In genomic region chr15:29070471-29071192, GRCh38 we compare ENCODE assay signal across 20 cellular contexts.
A peak's percentile ranks its signal among the peaks of the same experiment; 100 is the strongest.
DNase-seq lines count a peak whose midpoint lies in the region; ATAC-seq and TF ChIP-seq lines count a peak whose summit lies in the region.
"Had no signal": no experiment of that assay in that cellular context is flagged by ENCODE, and none has a peak within 500 bp of the region (broad histone marks: within the 10 kb centered on the region; RNA-seq: fewer than 3 reads in every experiment).

No MANE protein-coding gene starts in this region.

- peaks cover 24% of the 10 kb centered on the region for H3K4me1 ChIP-seq in BE2C
- no peaks in the 10 kb centered on the region for H3K4me1 ChIP-seq in osteoblast (ENCODE audit: insufficient read depth, low read length)
- H3K4me1 ChIP-seq: adrenal gland, psoas muscle, testis had no signal

- H3K4me3 ChIP-seq in BE2C (ENCODE audit: low read depth, low read length) (peak overlapping the region; percentile 39), osteoblast (ENCODE audit: insufficient read depth, low read length) (peak overlapping the region; percentile 2)
- H3K4me3 ChIP-seq: adrenal gland, psoas muscle, testis had no signal

- H3K9me3 ChIP-seq in BE2C (peaks cover 2% of the 10 kb centered on the region; the same call in 1 of the 2 replicates), osteoblast (ENCODE audit: low read depth, low read length) (no peaks in the 10 kb centered on the region)
- H3K9me3 ChIP-seq: adrenal gland, psoas muscle, testis had no signal

- H3K27me3 ChIP-seq in BE2C, result no peaks in the 10 kb centered on the region
- H3K27me3 ChIP-seq in osteoblast (ENCODE audit: insufficient read depth, low read length), result no peaks in the 10 kb centered on the region
- H3K27me3 ChIP-seq: adrenal gland, testis had no signal

- TF ChIP-seq CTCF in BE2C (IDR thresholded peaks at IDR 0.05; ENCODE audit: low read depth, low read length) (no peak), glutamatergic neuron (IDR thresholded peaks at IDR 0.05; ENCODE audit: partially characterized antibody, unreplicated experiment) (no peak), osteoblast (IDR thresholded peaks at IDR 0.05; ENCODE audit: extremely low read depth, low read depth, low read length) (no peak)

- H3K4me2 ChIP-seq in osteoblast (ENCODE audit: insufficient read depth, low read length), result peak overlapping the region; percentile 39

- H2AFZ ChIP-seq in osteoblast (ENCODE audit: low read length), result no peak overlapping the region

- H3K36me3 ChIP-seq in BE2C (no peaks in the 10 kb centered on the region), osteoblast (ENCODE audit: insufficient read depth, low read length) (no peaks in the 10 kb centered on the region)
- H3K36me3 ChIP-seq: adrenal gland had no signal

- DNase-seq in BE2C (peak; percentile 27), SK-N-DZ (ENCODE audit: low spot score) (peak; percentile 68), glutamatergic neuron (no peak), osteoblast (ENCODE audit: insufficient read length, low spot score, missing footprints) (no peak), cortex of kidney (lab: John Stamatoyannopoulos, UW) (no peak)
- DNase-seq: activated effector memory CD4-positive, alpha-beta T cell treated with anti-CD3 and anti-CD28 coated beads, Interleukin-2, amount 50 U/mL, for 16 hours; adrenal gland; CD4-positive, alpha-beta memory T cell; effector memory CD8-positive, alpha-beta T cell; H9; mammary epithelial cell; naive thymus-derived CD4-positive, alpha-beta T cell; psoas muscle; stimulated activated CD4-positive, alpha-beta T cell treated with anti-CD3 and anti-CD28 coated beads, Interleukin-12 subunit alpha, Interleukin-12 subunit beta, amount 100 ng/mL, for 4 hours; stimulated activated CD8-positive, alpha-beta memory T cell treated with anti-CD3 and anti-CD28 coated beads, Interleukin-4, amount 100 ng/mL, for 48 hours; testis had no signal

- H3K27ac ChIP-seq in osteoblast (ENCODE audit: low read depth, low read length), result no peak overlapping the region
- H3K27ac ChIP-seq: adrenal gland, psoas muscle, testis had no signal

- no peak for ATAC-seq in GM21619 (IDR thresholded peaks at IDR 0.05; ENCODE audit: unreplicated experiment)
- no peak for ATAC-seq in HG03354 (IDR thresholded peaks at IDR 0.05; ENCODE audit: poor library complexity, severe bottlenecking, unreplicated experiment)
- no peak for ATAC-seq in HG03432 (IDR thresholded peaks at IDR 0.05; ENCODE audit: unreplicated experiment)
- ATAC-seq: effector memory CD8-positive, alpha-beta T cell; naive thymus-derived CD4-positive, alpha-beta T cell; psoas muscle had no signal

- H3K4me3 Mint-ChIP-seq in glutamatergic neuron (ENCODE audit: unreplicated experiment), result peak overlapping the region; percentile 10
- H3K4me3 Mint-ChIP-seq: CD4-positive, alpha-beta memory T cell; central memory CD8-positive, alpha-beta T cell; effector memory CD8-positive, alpha-beta T cell; H9; naive thymus-derived CD4-positive, alpha-beta T cell had no signal

- peaks cover 15% of the 10 kb centered on the region for H3K27me3 Mint-ChIP-seq in glutamatergic neuron (ENCODE audit: unreplicated experiment)
- H3K27me3 Mint-ChIP-seq: CD4-positive, alpha-beta memory T cell; central memory CD8-positive, alpha-beta T cell; effector memory CD8-positive, alpha-beta T cell; naive thymus-derived CD4-positive, alpha-beta T cell had no signal

- no peaks in the 10 kb centered on the region for H4K20me1 ChIP-seq in osteoblast (ENCODE audit: insufficient read depth, low read length)

- H3K36me3 Mint-ChIP-seq in glutamatergic neuron (ENCODE audit: unreplicated experiment), result no peaks in the 10 kb centered on the region

- H3K27ac Mint-ChIP-seq in glutamatergic neuron (ENCODE audit: unreplicated experiment), result peak overlapping the region; percentile 90
- H3K27ac Mint-ChIP-seq: effector memory CD8-positive, alpha-beta T cell; H9 had no signal

- H3K79me2 ChIP-seq in osteoblast (ENCODE audit: insufficient read depth, low read length), result no peaks in the 10 kb centered on the region

- H3K4me1 Mint-ChIP-seq in glutamatergic neuron (ENCODE audit: low read depth, unreplicated experiment), result peaks cover 61% of the 10 kb centered on the region

- H3K9me3 Mint-ChIP-seq in glutamatergic neuron (ENCODE audit: unreplicated experiment), result peaks cover 12% of the 10 kb centered on the region

Comparison
In these comparisons a context has a peak if more than half of its experiments do, and no peak if none do; other contexts are left out.
1. DNase-seq: peak in BE2C (single experiment) and SK-N-DZ (single experiment); none in glutamatergic neuron (single experiment), osteoblast (single experiment) and cortex of kidney (single experiment).